In the genomic region with DNA sequence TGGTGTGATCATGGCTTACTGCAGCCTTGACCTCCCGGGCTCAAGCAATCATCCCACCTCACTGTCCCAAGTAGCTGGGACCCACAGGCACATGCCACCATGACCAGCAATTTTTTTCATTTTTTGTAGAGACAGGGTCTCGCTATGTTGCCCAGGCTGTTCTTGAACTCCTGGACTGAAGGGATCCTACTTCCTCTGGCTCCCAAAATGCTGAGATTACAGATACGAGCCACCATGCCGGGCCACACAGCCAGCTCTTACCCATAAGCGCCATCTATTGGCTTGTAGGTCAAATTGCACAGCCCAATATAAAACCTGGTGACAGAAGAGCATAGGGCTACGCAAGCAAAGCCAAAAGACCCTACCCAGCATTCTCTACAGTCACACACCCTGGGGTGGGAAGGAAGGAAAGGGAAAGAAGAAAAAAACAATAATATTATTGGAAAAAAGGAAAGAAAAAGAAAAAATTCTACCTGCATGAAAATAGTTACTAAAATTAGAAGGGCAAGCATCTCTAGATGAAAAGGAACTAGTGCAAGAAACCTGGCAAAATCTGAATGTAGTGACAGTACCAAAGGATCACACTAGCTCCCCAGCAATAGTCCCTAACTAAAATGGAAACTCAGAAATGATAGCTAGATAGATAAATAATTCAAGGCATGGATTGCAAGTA, we compare ENCODE assay signal across 8 cellular contexts. TPM values are rescaled to one million over a fixed set of nuclear protein-coding genes. Genes with fewer than 3 reads are reported as not detected.
A peak's percentile ranks its signal among the peaks of the same experiment; 100 is the strongest.
DNase-seq lines count a peak whose midpoint lies in the region; ATAC-seq and TF ChIP-seq lines count a peak whose summit lies in the region.

No MANE protein-coding gene starts in this region.

- H3K27ac ChIP-seq in OCI-LY1 (ENCODE audit: low read depth, low read length, poor library complexity, severe bottlenecking): no peak overlapping the region
- H3K27ac ChIP-seq in lower lobe of right lung: no peak overlapping the region
- H3K27ac ChIP-seq in ovary: no peak overlapping the region

- BruUV-seq in Calu3 (replicated peaks; lab: Mats Ljungman, UMichigan): no TSS peak

- 31 to 36% (median 32%) methylated on average over 6 of the region's 6 CpGs for WGBS in ovary, 3 donors

- no peak overlapping the region for H2AFZ ChIP-seq in OCI-LY1 (ENCODE audit: low read length)

- CTCF ChIA-PET in Calu3 (lab: Charles Lee): interaction anchor here (0.6 to 1.1 kb wide), 5 partner anchors 19 to 724 kb away, joined by 3 read pairs; no protein-coding TSS in a partner anchor

- TF ChIP-seq POLR2A in ovary (IDR thresholded peaks at IDR 0.05): no peak

- no peaks in the 10 kb centered on the region for H4K20me1 ChIP-seq in OCI-LY1 (ENCODE audit: insufficient read depth, low read length)

- H3K9ac ChIP-seq in OCI-LY1 (ENCODE audit: low read length): no peak overlapping the region

- H3K36me3 ChIP-seq in OCI-LY1 (ENCODE audit: insufficient read depth, low read length) (no peaks in the 10 kb centered on the region), lower lobe of right lung (no peaks in the 10 kb centered on the region), ovary (no peaks in the 10 kb centered on the region)

- H3F3A ChIP-seq in OCI-LY1 (ENCODE audit: insufficient read depth, low read length): no peaks in the 10 kb centered on the region

- no peak overlapping the region for H3K4me2 ChIP-seq in OCI-LY1 (ENCODE audit: low read length)

- intact Hi-C loops in Calu3 (cut with micrococcal nuclease; ENCODE audit: unreplicated experiment) (loop anchor here (1.0 kb wide), 2 partner anchors 208 to 262 kb away; no protein-coding TSS in a partner anchor), lower lobe of right lung (cut with DNase I) (no loop called here), ovary (cut with DNase I) (no loop called here)

- no peaks in the 10 kb centered on the region for H3K79me2 ChIP-seq in OCI-LY1 (ENCODE audit: insufficient read depth, low read length)

- H3K9me2 ChIP-seq in OCI-LY1 (ENCODE audit: low read depth, low read length): no peaks in the 10 kb centered on the region

- no peak overlapping the region for H3K4me3 Mint-ChIP-seq in Calu3 (ENCODE audit: low read depth, unreplicated experiment)

- H3K27ac Mint-ChIP-seq in Calu3 (ENCODE audit: unreplicated experiment): no peak overlapping the region

- ATAC-seq in GM19025 (IDR thresholded peaks at IDR 0.05; ENCODE audit: low read depth, unreplicated experiment) (peak; percentile 74), HG03565 (IDR thresholded peaks at IDR 0.05; ENCODE audit: unreplicated experiment) (peak; percentile 71), lower lobe of right lung (peak; percentile 65 to 82)

- peaks cover 4% of the 10 kb centered on the region for H3K9me3 Mint-ChIP-seq in Calu3 (ENCODE audit: low read depth, unreplicated experiment)

- H3K4me1 ChIP-seq in OCI-LY1 (ENCODE audit: insufficient read depth, low read length, severe bottlenecking) (no peaks in the 10 kb centered on the region), lower lobe of right lung (no peaks in the 10 kb centered on the region), ovary (ENCODE audit: insufficient read depth) (no peaks in the 10 kb centered on the region)

- no peaks in the 10 kb centered on the region; the same call in 1 of the 2 replicates for H3K27me3 ChIP-seq in OCI-LY1 (ENCODE audit: insufficient read depth, low read length)
- H3K27me3 ChIP-seq in lower lobe of right lung (ENCODE audit: low read depth): no peaks in the 10 kb centered on the region
- H3K27me3 ChIP-seq in ovary: no peaks in the 10 kb centered on the region

- H3K9me3 ChIP-seq in OCI-LY1 (ENCODE audit: low read length) (no peaks in the 10 kb centered on the region), lower lobe of right lung (no peaks in the 10 kb centered on the region), ovary (no peaks in the 10 kb centered on the region)

- DNase-seq in Calu3: peak; percentile 43
- DNase-seq in cardiac fibroblast (ENCODE audit: low read depth in 2 of 2): peak; percentile 68 to 73
- peak; percentile 62 for DNase-seq in lower lobe of right lung
- no peak for DNase-seq in cerebellum (ENCODE audit: low spot score)
- no peak for DNase-seq in ovary

- TF ChIP-seq CTCF in Calu3 (IDR thresholded peaks at IDR 0.05; ENCODE audit: unreplicated experiment) (peak; percentile 68), OCI-LY1 (IDR thresholded peaks at IDR 0.05; ENCODE audit: low read length) (peak; percentile 92), cardiac fibroblast (IDR thresholded peaks at IDR 0.05; ENCODE audit: low read depth, low read length) (peak; percentile 84), lower lobe of right lung (IDR thresholded peaks at IDR 0.05) (peak; percentile 62), ovary (IDR thresholded peaks at IDR 0.05) (no peak)

- no peak for TF ChIP-seq EP300 in ovary (IDR thresholded peaks at IDR 0.05)

- no peaks in the 10 kb centered on the region for H3K36me3 Mint-ChIP-seq in Calu3 (ENCODE audit: insufficient read depth, unreplicated experiment)

- H3K27me3 Mint-ChIP-seq in Calu3 (ENCODE audit: unreplicated experiment): peaks cover 89% of the 10 kb centered on the region

- no peaks in the 10 kb centered on the region for H3K4me1 Mint-ChIP-seq in Calu3 (ENCODE audit: low read depth, unreplicated experiment)

- no peak overlapping the region for H3K4me3 ChIP-seq in OCI-LY1 (ENCODE audit: low read depth, low read length, poor library complexity, severe bottlenecking)
- H3K4me3 ChIP-seq in cardiac fibroblast (replicated peaks in 1 of 2; ENCODE audit: low read depth in 2 of 2, low read length in 2 of 2): no peak overlapping the region
- H3K4me3 ChIP-seq in lower lobe of right lung: no peak overlapping the region
- no peak overlapping the region for H3K4me3 ChIP-seq in ovary

RNA-seq across cellular contexts. Expression of a gene that starts 29.4 kb away (rescaled TPM):
- not detected in 2 replicates for total RNA-seq in Calu3 (2022)
- 1.2 TPM for total RNA-seq in lower lobe of right lung
- total RNA-seq in cerebellum: 42.5 TPM
- total RNA-seq in ovary: 1 to 10 TPM in 3 of 7 donors, under 1 TPM in 4; 0.10 to 4.6 (median 0.83) TPM
- polyA plus RNA-seq in ovary: 1 to 10 TPM in 1 of 2 donors, under 1 TPM in 1; 0.63 to 4.5 TPM

Comparison
In these comparisons a context has a peak if more than half of its experiments do, and no peak if none do; other contexts are left out.
1. DNase-seq: peak in Calu3 (single experiment), cardiac fibroblast (2 of 2) and lower lobe of right lung (single experiment); none in cerebellum (single experiment) and ovary (0 of 5).
2. CTCF ChIP-seq: peak in Calu3 (single experiment), OCI-LY1 (single experiment), cardiac fibroblast (single experiment) and lower lobe of right lung (single experiment); none in ovary (0 of 3).
3. Peak in every context shown above with its lines, with median percentiles within 50 percentile points of each other: ATAC-seq.